Comparison of ENCODE assay signal across 24 cellular contexts in the genomic region with DNA sequence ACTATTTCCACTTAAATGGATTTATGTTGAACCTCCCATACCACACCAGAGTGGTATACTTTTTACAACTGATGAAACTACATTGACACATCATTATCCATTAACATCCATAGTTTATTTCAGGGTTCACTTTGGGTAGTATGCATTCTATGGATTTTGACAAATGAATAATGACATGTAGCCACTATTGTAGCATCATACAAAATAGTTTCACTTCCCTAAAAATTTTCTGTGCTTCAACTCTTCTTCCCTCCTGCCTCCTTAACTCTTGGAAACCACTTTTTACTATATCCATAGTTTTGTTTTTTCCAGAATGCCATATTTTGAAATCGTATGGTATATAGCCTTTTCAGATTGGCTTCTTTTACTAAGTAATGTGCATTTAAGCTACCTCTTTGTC.
"Had no signal": no experiment of that assay in that cellular context is flagged by ENCODE, and none has a peak within 500 bp of the region (broad histone marks: within the 10 kb centered on the region; RNA-seq: fewer than 3 reads in every experiment).

No MANE protein-coding gene starts in this region.

- DNase-seq: activated CD4-positive, alpha-beta T cell treated with anti-CD3 and anti-CD28 coated beads for 36 hours; activated CD8-positive, alpha-beta memory T cell treated with anti-CD3 and anti-CD28 coated beads, Interleukin-2, amount 50 U/mL, for 4 hours; activated CD8-positive, alpha-beta T cell treated with anti-CD3 and anti-CD28 coated beads for 36 hours; activated gamma-delta T cell treated with Interleukin-2 at 50 U/mL for 16 hours; activated naive CD4-positive, alpha-beta T cell treated with anti-CD3 and anti-CD28 coated beads, Interleukin-2, amount 10 ng/mL, durations not matched to agents 7 days and 5 days; activated naive CD8-positive, alpha-beta T cell treated with anti-CD3 and anti-CD28 coated beads for 36 hours; activated T-cell treated with anti-CD3 and anti-CD28 coated beads, Interleukin-2, amount 50 U/mL, for 72 hours; brain microvascular endothelial cell; cerebellar nuclear complex; MM.1S; NCI-H1105; NCI-H1436; NCI-H187; NCI-H2081; NCI-H524; PC-9; SHP77 treated with DMSO at 0.1 percent for 48 hours; T-helper 17 cell; T-helper 9 cell had no signal

- H3K4me3 ChIP-seq: cardiac muscle cell, PC-9 had no signal

- FAIRE-seq: colon, TTC549 had no signal

- H3K27ac ChIP-seq: brain microvascular endothelial cell, cardiac muscle cell, KMS-11, PC-9, VCaP had no signal

- H3K4me2 ChIP-seq: KMS-11, PC-9 had no signal

- ATAC-seq: activated CD4-positive, alpha-beta T cell treated with anti-CD3 and anti-CD28 coated beads for 36 hours; activated CD8-positive, alpha-beta T cell treated with anti-CD3 and anti-CD28 coated beads for 36 hours; activated T-cell treated with anti-CD3 and anti-CD28 coated beads, Interleukin-2, amount 50 U/mL, for 72 hours; T-helper 17 cell had no signal
